9 cellular contexts compared by ENCODE assay signal in genomic region chr17:50273654-50274040, GRCh38. TPM values are rescaled to one million over a fixed set of nuclear protein-coding genes. Genes with fewer than 3 reads are reported as not detected.
DNase-seq lines count a peak whose midpoint lies in the region; ATAC-seq and TF ChIP-seq lines count a peak whose summit lies in the region.
"Had no signal": no experiment of that assay in that cellular context is flagged by ENCODE, and none has a peak within 500 bp of the region (broad histone marks: within the 10 kb centered on the region; RNA-seq: fewer than 3 reads in every experiment).

No MANE protein-coding gene starts in this region.

- H4K20me1 ChIP-seq in Loucy (ENCODE audit: insufficient read depth, low read length, poor library complexity, severe bottlenecking) = no peaks in the 10 kb centered on the region

- TF ChIP-seq CTCF in Caco-2 (IDR thresholded peaks at IDR 0.05; ENCODE audit: insufficient read depth in 1 of 2, low read depth in 1 of 2, low read length in 1 of 2, severe bottlenecking in 1 of 2, unreplicated experiment in 1 of 2) (no peak), Loucy (conservative IDR thresholded peaks at IDR 0.05; ENCODE audit: low read length) (no peak), epithelial cell of proximal tubule (conservative IDR thresholded peaks at IDR 0.05; ENCODE audit: low read depth, low read length) (no peak)

- H3K27ac Mint-ChIP-seq in Caco-2 (ENCODE audit: unreplicated experiment) = no peak overlapping the region

- peak overlapping the region; percentile 77 for H3K4me3 Mint-ChIP-seq in Caco-2 (ENCODE audit: unreplicated experiment)
- H3K4me3 Mint-ChIP-seq: neural crest cell had no signal

- POLR2A ChIA-PET in Caco-2 (lab: Charles Lee) = interaction anchor here (1.1 to 1.4 kb wide), 2 partner anchors 15 to 73 kb away, joined by 4 to 6 read pairs; no protein-coding TSS in a partner anchor

- no peaks in the 10 kb centered on the region for H3K9me3 Mint-ChIP-seq in Caco-2 (ENCODE audit: unreplicated experiment)
- H3K9me3 Mint-ChIP-seq: neural crest cell had no signal

- H4K91ac ChIP-seq in trophoblast cell (ENCODE audit: low read depth, low read length) = peak overlapping the region; percentile 83

- H4K12ac ChIP-seq in trophoblast cell (ENCODE audit: low read depth, low read length) = no peak overlapping the region

- DNase-seq in Caco-2 (no peak), epithelial cell of proximal tubule (ENCODE audit: low read depth) (no peak), trophoblast cell (no peak), NCI-H1105 treated with DMSO at 0.1 percent for 48 hours (lab: John Stamatoyannopoulos, UW) (no peak), NK-92 (lab: John Stamatoyannopoulos, UW; ENCODE audit: unreplicated experiment) (no peak), AG08396 (ENCODE audit: low spot score) (no peak)

- peak overlapping the region; percentile 83 for H2AFZ ChIP-seq in Loucy (ENCODE audit: low read length)
- peak overlapping the region; percentile 50 for H2AFZ ChIP-seq in trophoblast cell (ENCODE audit: insufficient read depth, low read length, poor library complexity)

- H3K4me3 ChIP-seq in Caco-2 (ENCODE audit: low read depth, low read length) = no peak overlapping the region
- H3K4me3 ChIP-seq in Loucy (ENCODE audit: low read length, poor library complexity, severe bottlenecking) = peak overlapping the region; percentile 65
- peak overlapping the region; percentile 63 for H3K4me3 ChIP-seq in epithelial cell of proximal tubule (ENCODE audit: low read depth, low read length)
- H3K4me3 ChIP-seq in trophoblast cell (ENCODE audit: low read depth, low read length) = no peak overlapping the region

- no peaks in the 10 kb centered on the region for H3K27me3 Mint-ChIP-seq in Caco-2 (ENCODE audit: insufficient read depth, unreplicated experiment)

- peak overlapping the region; percentile 57 for H3K9ac ChIP-seq in Loucy (ENCODE audit: low read depth, low read length, poor library complexity, severe bottlenecking)
- H3K9ac ChIP-seq in trophoblast cell (ENCODE audit: low read length) = no peak overlapping the region

- peaks cover 28% of the 10 kb centered on the region for H3K4me1 Mint-ChIP-seq in Caco-2 (ENCODE audit: low read depth, unreplicated experiment)

- no peaks in the 10 kb centered on the region for H3K27me3 ChIP-seq in Caco-2 (replicated peaks; ENCODE audit: control insufficient read depth, insufficient read depth, low read length)
- H3K27me3 ChIP-seq in Loucy (ENCODE audit: insufficient read depth, low read length, poor library complexity, severe bottlenecking) = no peaks in the 10 kb centered on the region
- no peaks in the 10 kb centered on the region for H3K27me3 ChIP-seq in trophoblast cell (ENCODE audit: insufficient read depth, low read length)

- CTCF ChIA-PET in Caco-2 (lab: Charles Lee) = interaction anchor here (0.7 to 9.2 kb wide), 23 partner anchors 8 to 413 kb away, joined by 3 to 245 read pairs (median 4); partner anchors contain the start of gene COL1A1

- intact Hi-C loops in Caco-2 (cut with micrococcal nuclease; ENCODE audit: unreplicated experiment) = loop anchor here (1.0 kb wide), 2 partner anchors 24 to 73 kb away; no protein-coding TSS in a partner anchor

- H3F3A ChIP-seq in Loucy (ENCODE audit: low read depth) = no peaks in the 10 kb centered on the region

- H3K4ac ChIP-seq in trophoblast cell (ENCODE audit: low read depth, low read length) = no peak overlapping the region

- no peaks in the 10 kb centered on the region for H3K9me3 ChIP-seq in Caco-2
- no peaks in the 10 kb centered on the region for H3K9me3 ChIP-seq in Loucy (ENCODE audit: insufficient read depth, low read depth, low read length)
- no peaks in the 10 kb centered on the region for H3K9me3 ChIP-seq in trophoblast cell (ENCODE audit: insufficient read depth, low read depth, low read length)

- no peak overlapping the region for H3K23ac ChIP-seq in trophoblast cell (ENCODE audit: low read length)

- peak overlapping the region; percentile 34 for H2BK120ac ChIP-seq in trophoblast cell (ENCODE audit: insufficient read depth, low read length, poor library complexity)

- WGBS in trophoblast cell (ENCODE audit: extremely low coverage, insufficient coverage, insufficient read length) = no CpG with 5 or more reads among the region's 8 CpGs

- BruUV-seq in Caco-2 (replicated peaks; lab: Mats Ljungman, UMichigan) = no TSS peak

- H2BK12ac ChIP-seq in trophoblast cell (ENCODE audit: low read length) = peak overlapping the region; percentile 94

- no peaks in the 10 kb centered on the region for H3K36me3 ChIP-seq in Caco-2 (ENCODE audit: control insufficient read depth, insufficient read depth, low read length)
- H3K36me3 ChIP-seq in Loucy (ENCODE audit: insufficient read depth, low read length) = no peaks in the 10 kb centered on the region
- H3K36me3 ChIP-seq in trophoblast cell (ENCODE audit: control insufficient read depth in 1 of 2, insufficient read depth in 2 of 2, low read length in 2 of 2) = no peaks in the 10 kb centered on the region

- ATAC-seq in HG03135 (IDR thresholded peaks at IDR 0.05; ENCODE audit: unreplicated experiment) = no peak

- no peaks in the 10 kb centered on the region for H3K9me2 ChIP-seq in Loucy (replicated peaks; ENCODE audit: low read depth, low read length)

- no peak overlapping the region for H3K27ac ChIP-seq in trophoblast cell (ENCODE audit: low read depth, low read length)

- H3K4me1 ChIP-seq in Caco-2 (peaks cover 43% of the 10 kb centered on the region), Loucy (ENCODE audit: insufficient read depth, low read length, poor library complexity, severe bottlenecking) (peaks cover 16% of the 10 kb centered on the region), trophoblast cell (ENCODE audit: control insufficient read depth in 1 of 2, insufficient read depth in 2 of 2, low read length in 2 of 2) (peaks cover 10 to 14% of the 10 kb centered on the region in 2 experiments)

- H2BK5ac ChIP-seq in trophoblast cell (ENCODE audit: low read depth, low read length, poor library complexity) = peak overlapping the region; percentile 23

- H3K36me3 Mint-ChIP-seq in Caco-2 (ENCODE audit: insufficient read depth, unreplicated experiment) = peaks cover 5% of the 10 kb centered on the region

- peak overlapping the region; percentile 54 for H2AK5ac ChIP-seq in trophoblast cell (ENCODE audit: low read length)

- H3K18ac ChIP-seq in trophoblast cell (ENCODE audit: low read length) = peak overlapping the region; percentile 41

- H3K14ac ChIP-seq in trophoblast cell (ENCODE audit: low read length) = peak overlapping the region; percentile 26

- no peaks in the 10 kb centered on the region for H3K79me2 ChIP-seq in Loucy (ENCODE audit: insufficient read depth, low read length)
- H3K79me2 ChIP-seq in trophoblast cell (ENCODE audit: control insufficient read depth, insufficient read depth, low read length, poor library complexity) = no peaks in the 10 kb centered on the region

- H4K8ac ChIP-seq in trophoblast cell (ENCODE audit: low read depth, low read length) = peak overlapping the region; percentile 66

- H3K79me1 ChIP-seq in trophoblast cell (ENCODE audit: low read length) = peaks cover 10% of the 10 kb centered on the region

- H3K4me2 ChIP-seq in Loucy (ENCODE audit: low read depth, low read length, poor library complexity, severe bottlenecking) (peak overlapping the region; percentile 71), trophoblast cell (ENCODE audit: low read length) (peak overlapping the region; percentile 76)

RNA-seq across cellular contexts. Expression of gene TMEM92, which starts 0.6 kb away (rescaled TPM):
- total RNA-seq in Caco-2 (2022) = 14.6 and 14.8 TPM in 2 replicates
- 2.7 and 13.2 TPM in 2 replicates for total RNA-seq in epithelial cell of proximal tubule
- 15.5 and 15.6 TPM in 2 replicates for polyA plus RNA-seq in trophoblast cell (2013)

Comparison
In these comparisons a context has a peak if more than half of its experiments do, and no peak if none do; other contexts are left out.
1. H3K4me3 ChIP-seq: peak in Loucy (single experiment) and epithelial cell of proximal tubule (single experiment); none in Caco-2 (single experiment) and trophoblast cell (single experiment).